In the genomic region with DNA sequence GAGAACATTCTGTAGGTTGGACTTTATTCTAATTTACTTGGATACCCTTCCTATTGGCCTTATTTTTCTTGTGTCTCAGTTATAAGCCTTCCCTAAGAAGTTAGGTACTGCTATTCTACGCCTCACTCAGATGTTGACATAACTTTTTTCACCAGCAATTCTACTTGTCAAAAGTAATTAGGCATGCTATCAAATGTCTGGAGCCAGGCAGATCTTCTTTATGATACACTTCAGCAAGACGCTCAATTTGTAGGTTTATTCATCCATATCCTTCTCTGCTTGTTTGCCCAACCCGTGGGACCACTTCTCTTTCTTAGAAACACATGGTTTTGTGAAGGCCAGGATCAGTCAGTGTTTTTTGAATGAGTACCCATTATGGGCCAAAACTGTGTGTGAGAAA, we compare ENCODE assay signal across 30 cellular contexts. TPM values are rescaled to one million over a fixed set of nuclear protein-coding genes. Genes with fewer than 3 reads are reported as not detected.
"Had no signal": no experiment of that assay in that cellular context is flagged by ENCODE, and none has a peak within 500 bp of the region (broad histone marks: within the 10 kb centered on the region; RNA-seq: fewer than 3 reads in every experiment).

No MANE protein-coding gene starts in this region.

- H3K4me1 Mint-ChIP-seq: activated CD4-positive, alpha-beta T cell treated with anti-CD3 and anti-CD28 coated beads, Interleukin-2, amount 10 ng/mL, durations not matched to agents 24 days and 14 days; activated naive CD4-positive, alpha-beta T cell treated with anti-CD3 and anti-CD28 coated beads, Interleukin-2, amount 50 U/mL, for 24 hours; activated naive CD8-positive, alpha-beta T cell treated with anti-CD3 and anti-CD28 coated beads, Interleukin-2, amount 10 ng/mL, durations not matched to agents 7 days and 5 days; central memory CD8-positive, alpha-beta T cell had no signal

- ATAC-seq: activated CD8-positive, alpha-beta T cell treated with anti-CD3 and anti-CD28 coated beads for 36 hours; Right ventricle myocardium inferior had no signal

- H3K27ac ChIP-seq: ascending aorta, cardiac muscle cell, Peyer's patch, RWPE1, SJCRH30 had no signal

- H3K9me3 ChIP-seq: ascending aorta, MG63, Peyer's patch, SJCRH30, SK-N-SH had no signal

- H3K9ac ChIP-seq: SK-N-SH had no signal

- H3K36me3 Mint-ChIP-seq: activated naive CD4-positive, alpha-beta T cell treated with anti-CD3 and anti-CD28 coated beads, Interleukin-2, amount 50 U/mL, for 24 hours; activated naive CD8-positive, alpha-beta T cell treated with anti-CD3 and anti-CD28 coated beads, Interleukin-2, amount 10 ng/mL, durations not matched to agents 7 days and 5 days had no signal

- H3K9me2 ChIP-seq: SK-N-SH had no signal

- H3K4me2 ChIP-seq: SK-N-SH had no signal

- H3K36me3 ChIP-seq: ascending aorta, cardiac muscle cell, MG63, Peyer's patch, SJCRH30 had no signal

- DNase-seq: activated CD4-positive, alpha-beta T cell treated with anti-CD3 and anti-CD28 coated beads, Interleukin-2, amount 10 ng/mL, durations not matched to agents 24 days and 14 days; activated CD4-positive, alpha-beta T cell treated with anti-CD3 and anti-CD28 coated beads, Interleukin-2, amount 50 U/mL, for 4 hours; activated CD8-positive, alpha-beta T cell treated with anti-CD3 and anti-CD28 coated beads for 36 hours; activated gamma-delta T cell; activated naive CD4-positive, alpha-beta T cell treated with Interleukin-2 at 50 U/mL for 16 hours; activated naive CD8-positive, alpha-beta T cell treated with anti-CD3 and anti-CD28 coated beads, Interleukin-2, amount 10 ng/mL, durations not matched to agents 7 days and 5 days; activated T-cell treated with anti-CD3 and anti-CD28 coated beads, Interleukin-2, amount 50 U/mL, for 24 hours; amygdala; Kasumi-1; KG1; MG63; NCI-H1048; NCI-H146; NCI-H2029 treated with DMSO at 0.1 percent for 48 hours; NCI-H2107; NCI-H226; NCI-H446 treated with DMSO at 0.1 percent for 48 hours; NCI-H524; Peyer's patch; SJCRH30; SK-N-SH had no signal

- H3K27ac Mint-ChIP-seq: activated CD4-positive, alpha-beta T cell treated with anti-CD3 and anti-CD28 coated beads, Interleukin-2, amount 10 ng/mL, durations not matched to agents 24 days and 14 days; activated CD8-positive, alpha-beta T cell treated with anti-CD3 and anti-CD28 coated beads for 36 hours; activated naive CD4-positive, alpha-beta T cell treated with anti-CD3 and anti-CD28 coated beads, Interleukin-2, amount 50 U/mL, for 24 hours; activated naive CD8-positive, alpha-beta T cell treated with anti-CD3 and anti-CD28 coated beads, Interleukin-2, amount 10 ng/mL, durations not matched to agents 7 days and 5 days; activated T-cell treated with anti-CD3 and anti-CD28 coated beads, Interleukin-2, amount 50 U/mL, for 24 hours; activated T-helper 2 cell treated with anti-CD3 and anti-CD28 coated beads, Interferon-gamma antibody, Interleukin-2, Interleukin-4, amounts not matched to agents 10 μg/mL and 5 μg/mL and 100 μg/mL, durations not matched to agents 14 hours and 24 hours and 36 hours; T-helper 1 cell treated with Interleukin-12 subunit alpha and Interleukin-12 subunit beta and Interleukin-4 antibody, amounts not matched to agents 30 μg/mL and 1 μg/mL, for 36 hours; T-helper 2 cell treated with Interferon-gamma antibody and Interleukin-4, amounts not matched to agents 5 μg/mL and 100 μg/mL, for 36 hours had no signal

- H3K27me3 ChIP-seq: ascending aorta, cardiac muscle cell, MG63, Peyer's patch had no signal

- H3K9me3 Mint-ChIP-seq: activated CD4-positive, alpha-beta T cell treated with anti-CD3 and anti-CD28 coated beads, Interleukin-2, amount 10 ng/mL, durations not matched to agents 24 days and 14 days; activated CD8-positive, alpha-beta T cell treated with anti-CD3 and anti-CD28 coated beads for 36 hours; activated naive CD4-positive, alpha-beta T cell treated with anti-CD3 and anti-CD28 coated beads, Interleukin-2, amount 50 U/mL, for 24 hours; activated naive CD8-positive, alpha-beta T cell treated with anti-CD3 and anti-CD28 coated beads, Interleukin-2, amount 10 ng/mL, durations not matched to agents 7 days and 5 days; activated T-cell treated with anti-CD3 and anti-CD28 coated beads, Interleukin-2, amount 50 U/mL, for 24 hours; activated T-helper 2 cell treated with anti-CD3 and anti-CD28 coated beads, Interferon-gamma antibody, Interleukin-2, Interleukin-4, amounts not matched to agents 10 μg/mL and 5 μg/mL and 100 μg/mL, durations not matched to agents 14 hours and 24 hours and 36 hours; central memory CD8-positive, alpha-beta T cell; T-helper 1 cell treated with Interleukin-12 subunit alpha and Interleukin-12 subunit beta and Interleukin-4 antibody, amounts not matched to agents 30 μg/mL and 1 μg/mL, for 36 hours; T-helper 2 cell treated with Interferon-gamma antibody and Interleukin-4, amounts not matched to agents 5 μg/mL and 100 μg/mL, for 36 hours had no signal

- H3K4me3 Mint-ChIP-seq: activated CD4-positive, alpha-beta T cell treated with anti-CD3 and anti-CD28 coated beads, Interleukin-2, amount 10 ng/mL, durations not matched to agents 24 days and 14 days; activated CD8-positive, alpha-beta T cell treated with anti-CD3 and anti-CD28 coated beads for 36 hours; activated naive CD4-positive, alpha-beta T cell treated with anti-CD3 and anti-CD28 coated beads, Interleukin-2, amount 50 U/mL, for 24 hours; activated naive CD8-positive, alpha-beta T cell treated with anti-CD3 and anti-CD28 coated beads, Interleukin-2, amount 10 ng/mL, durations not matched to agents 7 days and 5 days; activated T-cell treated with anti-CD3 and anti-CD28 coated beads, Interleukin-2, amount 50 U/mL, for 24 hours; central memory CD8-positive, alpha-beta T cell; T-helper 1 cell treated with Interleukin-12 subunit alpha and Interleukin-12 subunit beta and Interleukin-4 antibody, amounts not matched to agents 30 μg/mL and 1 μg/mL, for 36 hours; T-helper 2 cell treated with Interferon-gamma antibody and Interleukin-4, amounts not matched to agents 5 μg/mL and 100 μg/mL, for 36 hours had no signal

- H3K27me3 Mint-ChIP-seq: activated CD4-positive, alpha-beta T cell treated with anti-CD3 and anti-CD28 coated beads, Interleukin-2, amount 10 ng/mL, durations not matched to agents 24 days and 14 days; activated naive CD4-positive, alpha-beta T cell treated with anti-CD3 and anti-CD28 coated beads, Interleukin-2, amount 50 U/mL, for 24 hours; activated naive CD8-positive, alpha-beta T cell treated with anti-CD3 and anti-CD28 coated beads, Interleukin-2, amount 10 ng/mL, durations not matched to agents 7 days and 5 days; activated T-cell treated with anti-CD3 and anti-CD28 coated beads, Interleukin-2, amount 50 U/mL, for 24 hours; central memory CD8-positive, alpha-beta T cell had no signal

- H3K4me1 ChIP-seq: ascending aorta, Peyer's patch, SJCRH30 had no signal

- H3K4me3 ChIP-seq: ascending aorta, cardiac muscle cell, MG63, Peyer's patch, SJCRH30 had no signal

RNA-seq across cellular contexts. Expression of a gene that starts 36.2 kb away (rescaled TPM):
- total RNA-seq: activated CD8-positive, alpha-beta T cell treated with anti-CD3 and anti-CD28 coated beads for 36 hours; activated naive CD8-positive, alpha-beta T cell treated with anti-CD3 and anti-CD28 coated beads, Interleukin-2, amount 10 ng/mL, durations not matched to agents 7 days and 5 days; activated T-helper 2 cell treated with anti-CD3 and anti-CD28 coated beads, Interferon-gamma antibody, Interleukin-2, Interleukin-4, amounts not matched to agents 10 μg/mL and 5 μg/mL and 100 μg/mL, durations not matched to agents 14 hours and 24 hours and 36 hours had no signal
